ENCODE assay signal across 25 cellular contexts in the genomic region with DNA sequence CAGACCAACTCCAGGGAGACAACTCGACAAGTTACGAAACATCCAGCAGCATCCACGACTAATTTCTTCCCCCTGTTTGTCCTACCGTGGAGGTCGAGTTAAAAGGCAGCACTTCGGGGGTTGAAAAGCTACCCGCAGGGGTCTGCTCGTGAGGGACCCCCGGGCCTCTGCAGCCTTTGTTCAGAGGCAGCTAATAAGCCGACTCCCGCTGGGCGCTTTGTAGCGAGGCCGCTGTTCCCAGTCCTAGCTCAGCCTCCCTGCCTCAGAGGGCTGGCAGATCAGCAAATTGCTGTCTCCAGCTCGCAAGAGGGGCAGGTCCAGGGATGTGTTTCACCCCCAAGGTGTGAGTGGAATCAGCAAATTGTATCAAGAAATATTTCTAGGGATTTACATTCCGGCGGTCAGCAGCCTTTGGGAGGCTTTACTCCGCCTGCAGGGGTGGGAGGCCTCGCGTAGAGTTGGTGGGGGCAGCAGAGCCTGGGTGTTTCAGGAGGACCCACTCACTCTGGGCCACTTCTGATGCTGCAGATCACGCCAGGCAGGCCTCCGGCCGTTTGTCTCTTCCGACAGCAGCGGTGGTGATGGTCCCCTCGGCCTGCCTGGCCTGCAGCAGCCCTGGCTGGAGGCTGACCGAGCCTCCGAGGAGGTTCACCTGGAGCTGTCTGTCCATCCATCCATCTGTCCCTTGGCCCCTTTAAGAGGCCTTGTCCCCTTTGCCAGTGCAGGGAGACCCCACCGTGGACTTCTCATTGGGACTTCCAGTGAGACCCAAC. TPM values are rescaled to one million over a fixed set of nuclear protein-coding genes. Genes with fewer than 3 reads are reported as not detected.
DNase-seq lines count a peak whose midpoint lies in the region.
"Had no signal": no experiment of that assay in that cellular context is flagged by ENCODE, and none has a peak within 500 bp of the region (broad histone marks: within the 10 kb centered on the region; RNA-seq: fewer than 3 reads in every experiment).

No MANE protein-coding gene starts in this region.

- DNase-seq in NCI-H748 (lab: John Stamatoyannopoulos, UW; ENCODE audit: unreplicated experiment) (peak; percentile 15), NCI-H748 treated with DMSO at 0.1 percent for 48 hours (lab: John Stamatoyannopoulos, UW) (no peak), SK-N-MC (ENCODE audit: low read depth, low spot score) (no peak), iPS-NIHi11 (ENCODE audit: low spot score) (peak; percentile 76), retina (peak; percentile 81), occipital lobe (lab: John Stamatoyannopoulos, UW) (no peak), NCI-H1092 (lab: John Stamatoyannopoulos, UW) (no peak)
- DNase-seq in stimulated activated naive CD4-positive, alpha-beta T cell treated with Interleukin-2 at 50 U/mL for 16 hours (lab: John Stamatoyannopoulos, UW), result no peak
- DNase-seq: activated CD4-positive, alpha-beta T cell treated with anti-CD3 and anti-CD28 coated beads for 36 hours; activated CD8-positive, alpha-beta memory T cell treated with anti-CD3 and anti-CD28 coated beads for 24 hours; activated effector memory CD4-positive, alpha-beta T cell treated with Interleukin-2 at 50 U/mL for 16 hours; amygdala; Calu3; CD4-positive, CD25-positive, alpha-beta regulatory T cell; DMS79 treated with DMSO at 0.1 percent for 48 hours; GF-D8; islet precursor cell; NCI-H1048; NCI-H187; NCI-H2171 treated with DMSO at 0.1 percent for 48 hours; NCI-H524 treated with DMSO at 0.1 percent for 48 hours; stimulated activated naive B cell treated with anti-CD40 and anti-IgM and Interleukin-4, amounts not matched to agents 10 μg/mL and 1 μg/mL and 100 μg/mL, for 72 hours had no signal

- no peaks in the 10 kb centered on the region for H3K36me3 ChIP-seq in SK-N-MC (ENCODE audit: insufficient read depth, low read length)
- H3K36me3 ChIP-seq: suprapubic skin had no signal

- no peak overlapping the region for H3K27ac ChIP-seq in SK-N-MC
- H3K27ac ChIP-seq: 22Rv1, hepatocyte, suprapubic skin had no signal

- no peak overlapping the region for H3K9ac ChIP-seq in SK-N-MC (ENCODE audit: insufficient read length)

- H3K4me3 ChIP-seq in SK-N-MC, result peak overlapping the region; percentile 29; the same call in 1 of the 2 replicates
- H3K4me3 ChIP-seq: hepatocyte, suprapubic skin had no signal

- no peaks in the 10 kb centered on the region for H3K9me3 ChIP-seq in SK-N-MC (ENCODE audit: low read depth, low read length)
- H3K9me3 ChIP-seq: suprapubic skin had no signal

RNA-seq across cellular contexts. Expression of a gene that starts 21.6 kb away (rescaled TPM):
- total RNA-seq in occipital lobe, result 2.8 TPM

Comparison
In these comparisons a context has a peak if more than half of its experiments do, and no peak if none do; other contexts are left out.
1. DNase-seq: peak in NCI-H748 (single experiment), iPS-NIHi11 (single experiment) and retina (single experiment); none in NCI-H748 treated with DMSO at 0.1 percent for 48 hours (single experiment), SK-N-MC (single experiment), stimulated activated naive CD4-positive, alpha-beta T cell treated with Interleukin-2 at 50 U/mL for 16 hours (single experiment), occipital lobe (single experiment) and NCI-H1092 (single experiment).